8 cellular contexts compared by ENCODE assay signal in the genomic region with DNA sequence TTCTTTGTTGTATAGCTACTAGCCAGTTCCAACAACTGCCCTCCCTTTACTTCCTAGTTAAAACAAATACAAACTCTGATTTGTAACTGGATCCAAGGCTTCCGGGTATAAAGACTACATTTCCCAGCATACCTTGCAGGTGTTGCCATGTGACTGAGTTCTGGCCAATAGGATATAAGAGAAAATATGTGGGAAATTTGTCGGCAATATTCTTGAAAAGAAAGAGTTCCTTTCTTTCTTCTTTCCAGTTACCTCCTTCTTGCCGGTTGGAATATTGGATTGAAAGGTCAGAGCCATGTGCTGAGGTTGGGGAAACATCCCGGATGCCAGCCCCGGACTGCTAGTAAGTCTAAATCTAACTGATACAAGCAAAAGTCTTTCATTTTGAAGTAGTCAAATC. TPM values are rescaled to one million over a fixed set of nuclear protein-coding genes. Genes with fewer than 3 reads are reported as not detected.
DNase-seq lines count a peak whose midpoint lies in the region; ATAC-seq and TF ChIP-seq lines count a peak whose summit lies in the region.

No MANE protein-coding gene starts in this region.

- CTCF ChIA-PET in activated B cell treated with CpG ODN at 0.5 μM for 24 hours (lab: Charles Lee), result no interaction called here

- H3K27me3 Mint-ChIP-seq in activated B cell treated with CpG ODN at 0.5 μM for 24 hours, result no peaks in the 10 kb centered on the region
- H3K27me3 Mint-ChIP-seq in glutamatergic neuron (ENCODE audit: unreplicated experiment), result no peaks in the 10 kb centered on the region

- ATAC-seq in activated B cell treated with CpG ODN at 0.5 μM for 24 hours (ENCODE audit: low read depth) (peak; percentile 70), sciatic nerve (peak; percentile 60), HG02852 (IDR thresholded peaks at IDR 0.05; ENCODE audit: unreplicated experiment) (no peak), HG03439 (IDR thresholded peaks at IDR 0.05; ENCODE audit: unreplicated experiment) (no peak)

- H3K4me1 Mint-ChIP-seq in activated B cell treated with CpG ODN at 0.5 μM for 24 hours (peaks cover 6% of the 10 kb centered on the region), glutamatergic neuron (ENCODE audit: low read depth, unreplicated experiment) (no peaks in the 10 kb centered on the region)

- H3K27ac Mint-ChIP-seq in activated B cell treated with CpG ODN at 0.5 μM for 24 hours, result peak overlapping the region; percentile 52
- H3K27ac Mint-ChIP-seq in glutamatergic neuron (ENCODE audit: unreplicated experiment), result no peak overlapping the region

- intact Hi-C loops in activated B cell treated with CpG ODN at 0.5 μM for 24 hours (cut with micrococcal nuclease) (loop anchor here (1.0 kb wide), 1 partner anchor 23 kb away; the partner anchor contains the start of gene ZBTB40), sciatic nerve (cut with DNase I) (loop anchor here (5.0 kb wide), 1 partner anchor 209 kb away; the partner anchor contains the start of gene C1QA)

- DNase-seq in DMS 273 (lab: John Stamatoyannopoulos, UW; ENCODE audit: unreplicated experiment) (peak; percentile 48), DMS 273 treated with DMSO at 0.1 percent for 48 hours (lab: John Stamatoyannopoulos, UW) (no peak), LoVo (ENCODE audit: low spot score) (peak; percentile 20), activated B cell treated with CpG ODN at 0.5 μM for 24 hours (no peak), glutamatergic neuron (no peak), sciatic nerve (ENCODE audit: low spot score) (no peak)

- no peak for TF ChIP-seq CTCF in activated B cell treated with CpG ODN at 0.5 μM for 24 hours (IDR thresholded peaks at IDR 0.05)
- no peak for TF ChIP-seq CTCF in glutamatergic neuron (IDR thresholded peaks at IDR 0.05; ENCODE audit: partially characterized antibody, unreplicated experiment)

- peak overlapping the region; percentile 88 for H3K4me3 Mint-ChIP-seq in activated B cell treated with CpG ODN at 0.5 μM for 24 hours
- peak overlapping the region; percentile 57 for H3K4me3 Mint-ChIP-seq in glutamatergic neuron (ENCODE audit: unreplicated experiment)

- peaks cover 2% of the 10 kb centered on the region for H3K9me3 Mint-ChIP-seq in activated B cell treated with CpG ODN at 0.5 μM for 24 hours
- no peaks in the 10 kb centered on the region for H3K9me3 Mint-ChIP-seq in glutamatergic neuron (ENCODE audit: unreplicated experiment)

- POLR2A ChIA-PET in activated B cell treated with CpG ODN at 0.5 μM for 24 hours (lab: Charles Lee), result no interaction called here

- no peaks in the 10 kb centered on the region for H3K36me3 Mint-ChIP-seq in activated B cell treated with CpG ODN at 0.5 μM for 24 hours (ENCODE audit: low read depth)
- no peaks in the 10 kb centered on the region for H3K36me3 Mint-ChIP-seq in glutamatergic neuron (ENCODE audit: unreplicated experiment)

RNA-seq across cellular contexts. Expression of gene ZBTB40, which starts 23.0 kb away (rescaled TPM):
- total RNA-seq in activated B cell treated with CpG ODN at 0.5 μM for 24 hours (32.5 and 36.2 TPM in 2 replicates), glutamatergic neuron (ENCODE audit: unreplicated experiment) (25.7 TPM), sciatic nerve (25.8 TPM)

Comparison
In these comparisons a context has a peak if more than half of its experiments do, and no peak if none do; other contexts are left out.
1. DNase-seq: peak in DMS 273 (single experiment) and LoVo (single experiment); none in DMS 273 treated with DMSO at 0.1 percent for 48 hours (single experiment), activated B cell treated with CpG ODN at 0.5 μM for 24 hours (single experiment), glutamatergic neuron (single experiment) and sciatic nerve (single experiment).
2. ATAC-seq: peak in activated B cell treated with CpG ODN at 0.5 μM for 24 hours (single experiment) and sciatic nerve (single experiment); none in HG02852 (single experiment) and HG03439 (single experiment).